In the genomic region with DNA sequence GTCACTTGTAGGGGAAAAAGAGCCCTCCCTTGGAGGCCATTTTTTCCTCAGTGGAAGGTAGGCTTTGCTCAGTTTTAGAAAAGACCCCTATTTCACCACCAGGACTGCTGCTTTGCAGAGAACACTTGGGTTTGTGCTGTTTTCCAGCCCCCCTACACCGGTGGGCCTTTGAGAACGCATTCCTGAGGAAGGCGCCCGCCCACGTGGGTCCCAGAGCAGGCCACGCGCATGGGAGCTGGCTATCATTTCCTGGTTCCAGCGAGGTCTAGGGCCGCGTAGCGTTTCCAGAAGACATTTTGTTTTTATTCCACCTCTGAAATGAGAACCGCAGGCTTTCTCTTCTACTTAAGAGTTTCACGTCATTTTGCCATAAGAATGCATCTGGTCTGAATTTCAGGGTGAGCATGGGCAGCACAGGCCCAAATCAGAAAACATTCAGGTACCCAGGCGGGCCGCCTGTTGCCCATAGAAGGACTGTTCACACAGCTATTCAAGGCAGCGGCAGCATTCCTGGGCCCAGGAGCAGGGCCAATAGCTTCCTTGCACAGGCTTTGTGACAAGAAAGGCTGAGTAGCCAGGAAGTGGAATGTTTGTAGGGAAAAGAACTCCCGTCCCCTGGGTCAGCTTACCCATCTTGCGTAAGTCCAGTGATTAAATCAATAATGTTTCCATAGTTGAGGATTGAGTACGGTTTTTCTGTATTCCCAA, we compare ENCODE assay signal across 1 cellular context.
TF ChIP-seq lines count a peak whose summit lies in the region.

No MANE protein-coding gene starts in this region.

TF ChIP-seq in IMR-90, 13 proteins besides CTCF, POLR2A, EP300 and RAD21 (continued from another document):
- TF ChIP-seq MAZ (IDR thresholded peaks at IDR 0.05; ENCODE audit: borderline replicate concordance, low read depth, low read length) (no peak; the same call in 1 of the 2 replicates), RFX5 (IDR thresholded peaks at IDR 0.05; ENCODE audit: low read depth, low read length) (no peak)
- TF ChIP-seq, protein P1, sequence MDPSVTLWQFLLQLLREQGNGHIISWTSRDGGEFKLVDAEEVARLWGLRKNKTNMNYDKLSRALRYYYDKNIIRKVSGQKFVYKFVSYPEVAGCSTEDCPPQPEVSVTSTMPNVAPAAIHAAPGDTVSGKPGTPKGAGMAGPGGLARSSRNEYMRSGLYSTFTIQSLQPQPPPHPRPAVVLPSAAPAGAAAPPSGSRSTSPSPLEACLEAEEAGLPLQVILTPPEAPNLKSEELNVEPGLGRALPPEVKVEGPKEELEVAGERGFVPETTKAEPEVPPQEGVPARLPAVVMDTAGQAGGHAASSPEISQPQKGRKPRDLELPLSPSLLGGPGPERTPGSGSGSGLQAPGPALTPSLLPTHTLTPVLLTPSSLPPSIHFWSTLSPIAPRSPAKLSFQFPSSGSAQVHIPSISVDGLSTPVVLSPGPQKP (IDR thresholded peaks at IDR 0.05; ENCODE audit: borderline replicate concordance, low read depth, low read length) = no peak
- TF ChIP-seq, protein P2, sequence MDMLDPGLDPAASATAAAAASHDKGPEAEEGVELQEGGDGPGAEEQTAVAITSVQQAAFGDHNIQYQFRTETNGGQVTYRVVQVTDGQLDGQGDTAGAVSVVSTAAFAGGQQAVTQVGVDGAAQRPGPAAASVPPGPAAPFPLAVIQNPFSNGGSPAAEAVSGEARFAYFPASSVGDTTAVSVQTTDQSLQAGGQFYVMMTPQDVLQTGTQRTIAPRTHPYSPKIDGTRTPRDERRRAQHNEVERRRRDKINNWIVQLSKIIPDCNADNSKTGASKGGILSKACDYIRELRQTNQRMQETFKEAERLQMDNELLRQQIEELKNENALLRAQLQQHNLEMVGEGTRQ (IDR thresholded peaks at IDR 0.05; ENCODE audit: low read depth, low read length) = peak; percentile 67; the same call in 1 of the 2 replicates
